9 cellular contexts compared by ENCODE assay signal in the genomic region with DNA sequence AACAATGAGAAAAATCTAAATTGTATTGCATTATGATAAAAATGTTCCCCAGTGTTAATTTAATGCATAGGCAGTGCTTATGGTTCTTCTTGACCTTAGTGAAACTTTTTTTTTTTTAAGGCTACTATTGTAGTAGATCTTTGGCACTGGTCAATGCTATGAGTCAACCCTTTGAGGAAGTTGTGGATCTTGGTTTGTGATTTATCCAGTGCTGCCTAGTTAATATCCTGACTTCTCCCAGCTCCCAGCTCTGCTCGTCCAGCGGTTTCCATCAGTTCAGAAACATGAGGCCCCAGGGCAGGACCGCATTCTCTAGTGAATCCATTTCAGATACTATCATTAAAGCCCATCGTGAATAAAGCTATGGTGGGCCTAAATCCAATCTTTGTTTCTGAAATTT.
DNase-seq lines count a peak whose midpoint lies in the region; ATAC-seq and TF ChIP-seq lines count a peak whose summit lies in the region.
"Had no signal": no experiment of that assay in that cellular context is flagged by ENCODE, and none has a peak within 500 bp of the region (broad histone marks: within the 10 kb centered on the region; RNA-seq: fewer than 3 reads in every experiment).

No MANE protein-coding gene starts in this region.

- ATAC-seq in sciatic nerve: peak; percentile 49

- no peak overlapping the region for H3K4me3 ChIP-seq in fibroblast of mammary gland (ENCODE audit: control insufficient read depth, low read depth, low read length)
- H3K4me3 ChIP-seq: HAP-1 had no signal

- DNase-seq in GM04503 (ENCODE audit: low read depth) (peak; percentile 47), OCI-M1 (lab: John Stamatoyannopoulos, UW) (peak; percentile 50), fibroblast of mammary gland (ENCODE audit: low read depth) (peak; percentile 94), sciatic nerve (ENCODE audit: low spot score) (no peak), LoVo (ENCODE audit: low spot score) (no peak), ecto neural progenitor cell (ENCODE audit: low spot score) (no peak), cerebellar cortex (ENCODE audit: low spot score) (no peak)
- DNase-seq: NCI-H1417 had no signal

- no peak for TF ChIP-seq CTCF in fibroblast of mammary gland (conservative IDR thresholded peaks at IDR 0.05; ENCODE audit: control insufficient read depth, insufficient read depth, low read depth, low read length)

- intact Hi-C loops in sciatic nerve (cut with DNase I): no loop called here

Comparison
In these comparisons a context has a peak if more than half of its experiments do, and no peak if none do; other contexts are left out.
1. DNase-seq: peak in GM04503 (single experiment), OCI-M1 (single experiment) and fibroblast of mammary gland (single experiment); none in sciatic nerve (single experiment), LoVo (single experiment), ecto neural progenitor cell (single experiment) and cerebellar cortex (single experiment).